In genomic region chr6:89954721-89955148, GRCh38 we compare ENCODE assay signal across 15 cellular contexts.
DNase-seq lines count a peak whose midpoint lies in the region; ATAC-seq, FAIRE-seq and TF ChIP-seq lines count a peak whose summit lies in the region.
"Had no signal": no experiment of that assay in that cellular context is flagged by ENCODE, and none has a peak within 500 bp of the region (broad histone marks: within the 10 kb centered on the region; RNA-seq: fewer than 3 reads in every experiment).

No MANE protein-coding gene starts in this region.

- H3K4me1 ChIP-seq in pancreas, result no peaks in the 10 kb centered on the region
- no peaks in the 10 kb centered on the region for H3K4me1 ChIP-seq in ovary (ENCODE audit: insufficient read depth)

- H3K9me3 ChIP-seq in pancreas (no peaks in the 10 kb centered on the region), ovary (no peaks in the 10 kb centered on the region)

- H3K4me3 Mint-ChIP-seq in activated T-cell treated with anti-CD3 and anti-CD28 coated beads, Interleukin-2, amount 50 U/mL, for 4 hours, result peak overlapping the region; percentile 17
- no peak overlapping the region for H3K4me3 Mint-ChIP-seq in central memory CD8-positive, alpha-beta T cell
- no peak overlapping the region for H3K4me3 Mint-ChIP-seq in stimulated activated naive B cell treated with anti-CD40 and anti-IgM and Interleukin-4, amounts not matched to agents 10 μg/mL and 1 μg/mL and 100 μg/mL, for 72 hours
- H3K4me3 Mint-ChIP-seq: brain, endodermal cell, GM23338 had no signal

- H3K36me3 ChIP-seq in pancreas (peaks cover 0 to 6% (median 3%) of the 10 kb centered on the region in 3 donors), ovary (no peaks in the 10 kb centered on the region)

- H3K4me1 Mint-ChIP-seq in activated T-cell treated with anti-CD3 and anti-CD28 coated beads, Interleukin-2, amount 50 U/mL, for 4 hours (ENCODE audit: low read depth), result peaks cover 75% of the 10 kb centered on the region
- peaks cover 59% of the 10 kb centered on the region for H3K4me1 Mint-ChIP-seq in central memory CD8-positive, alpha-beta T cell
- peaks cover 38 to 54% of the 10 kb centered on the region in 2 donors for H3K4me1 Mint-ChIP-seq in stimulated activated naive B cell treated with anti-CD40 and anti-IgM and Interleukin-4, amounts not matched to agents 10 μg/mL and 1 μg/mL and 100 μg/mL, for 72 hours

- no peak for TF ChIP-seq POLR2A in ovary (IDR thresholded peaks at IDR 0.05)

- H3K27me3 Mint-ChIP-seq in activated T-cell treated with anti-CD3 and anti-CD28 coated beads, Interleukin-2, amount 50 U/mL, for 4 hours (ENCODE audit: low read depth), result no peaks in the 10 kb centered on the region
- H3K27me3 Mint-ChIP-seq in central memory CD8-positive, alpha-beta T cell, result no peaks in the 10 kb centered on the region
- no peaks in the 10 kb centered on the region for H3K27me3 Mint-ChIP-seq in stimulated activated naive B cell treated with anti-CD40 and anti-IgM and Interleukin-4, amounts not matched to agents 10 μg/mL and 1 μg/mL and 100 μg/mL, for 72 hours
- H3K27me3 Mint-ChIP-seq: brain had no signal

- no peaks in the 10 kb centered on the region for H3K9me3 Mint-ChIP-seq in activated T-cell treated with anti-CD3 and anti-CD28 coated beads, Interleukin-2, amount 50 U/mL, for 4 hours
- no peaks in the 10 kb centered on the region for H3K9me3 Mint-ChIP-seq in central memory CD8-positive, alpha-beta T cell
- H3K9me3 Mint-ChIP-seq in stimulated activated naive B cell treated with anti-CD40 and anti-IgM and Interleukin-4, amounts not matched to agents 10 μg/mL and 1 μg/mL and 100 μg/mL, for 72 hours, result no peaks in the 10 kb centered on the region
- H3K9me3 Mint-ChIP-seq: brain, endodermal cell, GM23338 had no signal

- H3K27ac ChIP-seq in pancreas (no peak overlapping the region), ovary (no peak overlapping the region)

- H3K36me3 Mint-ChIP-seq in activated T-cell treated with anti-CD3 and anti-CD28 coated beads, Interleukin-2, amount 50 U/mL, for 4 hours (ENCODE audit: insufficient read depth), result peaks cover 44% of the 10 kb centered on the region
- peaks cover 10% of the 10 kb centered on the region for H3K36me3 Mint-ChIP-seq in central memory CD8-positive, alpha-beta T cell (ENCODE audit: insufficient read depth)
- peaks cover 38 to 64% of the 10 kb centered on the region in 2 donors for H3K36me3 Mint-ChIP-seq in stimulated activated naive B cell treated with anti-CD40 and anti-IgM and Interleukin-4, amounts not matched to agents 10 μg/mL and 1 μg/mL and 100 μg/mL, for 72 hours

- H3K27ac Mint-ChIP-seq in central memory CD8-positive, alpha-beta T cell (ENCODE audit: low read depth), result peak overlapping the region; percentile 2
- peak overlapping the region; percentile 93 for H3K27ac Mint-ChIP-seq in stimulated activated naive B cell treated with anti-CD40 and anti-IgM and Interleukin-4, amounts not matched to agents 10 μg/mL and 1 μg/mL and 100 μg/mL, for 72 hours
- H3K27ac Mint-ChIP-seq: endodermal cell, GM23338 had no signal

- no peak overlapping the region for H3K4me3 ChIP-seq in pancreas
- no peak overlapping the region for H3K4me3 ChIP-seq in ovary
- H3K4me3 ChIP-seq: GM23338 had no signal

- intact Hi-C loops in pancreas (cut with DNase I) (loop anchor here in 1 of 3 donors (10.0 kb wide), 1 partner anchor 520 kb away; no protein-coding TSS in a partner anchor), ovary (cut with DNase I) (loop anchor here in 1 of 4 donors (10.0 kb wide), 1 partner anchor 450 kb away; no protein-coding TSS in a partner anchor)

- H3K27me3 ChIP-seq in pancreas (no peaks in the 10 kb centered on the region), ovary (no peaks in the 10 kb centered on the region)

- ATAC-seq in activated T-cell treated with anti-CD3 and anti-CD28 coated beads, Interleukin-2, amount 50 U/mL, for 4 hours, result peak; percentile 38 to 47
- no peak for ATAC-seq in central memory CD8-positive, alpha-beta T cell (replicated peaks; ENCODE audit: extremely low read depth, poor library complexity, severe bottlenecking)
- peak; percentile 21 to 36 for ATAC-seq in stimulated activated naive B cell treated with anti-CD40 and anti-IgM and Interleukin-4, amounts not matched to agents 10 μg/mL and 1 μg/mL and 100 μg/mL, for 72 hours (replicated peaks)
- no peak for ATAC-seq in pancreas
- ATAC-seq: GM23338, Right ventricle myocardium inferior had no signal

- FAIRE-seq in pancreas (lab: Jason Lieb, UNC), result no peak

- no peak for TF ChIP-seq EP300 in ovary (IDR thresholded peaks at IDR 0.05)

- 64 to 77% methylated on average over 1 of the region's 1 CpG for WGBS in pancreas, 2 donors
- 81 to 93% (median 87%) methylated on average over 1 of the region's 1 CpG for WGBS in ovary, 3 donors

- no peak for TF ChIP-seq CTCF in pancreas (IDR thresholded peaks at IDR 0.05)
- no peak for TF ChIP-seq CTCF in ovary (IDR thresholded peaks at IDR 0.05)

- DNase-seq in activated T-cell treated with anti-CD3 and anti-CD28 coated beads, Interleukin-2, amount 50 U/mL, for 4 hours, result no peak
- no peak for DNase-seq in activated T-cell treated with anti-CD3 and anti-CD28 coated beads, Interleukin-2, amount 50 U/mL, for 1 hour
- DNase-seq in RPMI7951 (ENCODE audit: low read depth), result peak; percentile 72
- DNase-seq in central memory CD8-positive, alpha-beta T cell (ENCODE audit: low spot score in 2 of 2), result no peak
- no peak for DNase-seq in stimulated activated naive B cell treated with anti-CD40 and anti-IgM and Interleukin-4, amounts not matched to agents 10 μg/mL and 1 μg/mL and 100 μg/mL, for 72 hours
- DNase-seq in pancreas, result no peak
- no peak for DNase-seq in NCI-H526 treated with DMSO at 0.1 percent for 48 hours (lab: John Stamatoyannopoulos, UW)
- no peak for DNase-seq in ovary
- DNase-seq: endodermal cell, NCI-H1930, NCI-H748 treated with DMSO at 0.1 percent for 48 hours, T1000 had no signal

Comparison
In these comparisons a context has a peak if more than half of its experiments do, and no peak if none do; other contexts are left out.
1. ATAC-seq: peak in activated T-cell treated with anti-CD3 and anti-CD28 coated beads, Interleukin-2, amount 50 U/mL, for 4 hours (2 of 2) and stimulated activated naive B cell treated with anti-CD40 and anti-IgM and Interleukin-4, amounts not matched to agents 10 μg/mL and 1 μg/mL and 100 μg/mL, for 72 hours (2 of 2); none in central memory CD8-positive, alpha-beta T cell (single experiment) and pancreas (0 of 4).